Comparison of ENCODE assay signal across 8 cellular contexts in the genomic region with DNA sequence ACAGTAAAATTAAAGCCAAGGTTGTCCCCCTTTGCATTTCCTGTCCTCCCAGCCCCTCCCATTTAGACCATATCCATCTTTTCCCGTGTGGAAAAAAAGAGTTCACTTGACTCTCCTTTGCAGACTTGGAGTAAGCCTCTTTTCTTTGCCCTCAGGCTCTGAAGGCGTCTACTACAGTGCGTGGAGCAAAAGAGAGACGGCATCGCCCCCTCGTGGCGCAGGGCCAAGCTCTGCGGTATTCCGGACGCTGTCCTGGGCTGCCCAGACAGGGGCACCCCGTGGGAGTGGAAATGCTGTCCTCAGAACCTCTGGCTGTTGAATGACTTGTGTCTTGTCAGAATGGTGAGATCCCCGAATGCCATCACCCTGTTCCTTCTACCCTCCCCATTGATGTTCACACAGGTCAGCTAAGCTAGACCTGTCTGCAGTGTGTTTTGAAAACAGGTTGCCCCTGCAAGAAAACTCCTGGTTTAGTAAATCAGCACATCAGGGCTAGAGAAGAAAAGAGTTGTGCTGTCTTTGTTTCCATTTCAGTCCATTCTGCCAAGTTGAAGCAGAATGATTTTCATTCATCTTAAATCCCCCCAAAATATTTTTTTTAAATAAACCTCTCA. TPM values are rescaled to one million over a fixed set of nuclear protein-coding genes. Genes with fewer than 3 reads are reported as not detected.
DNase-seq lines count a peak whose midpoint lies in the region; ATAC-seq lines count a peak whose summit lies in the region.

No MANE protein-coding gene starts in this region.

- DNase-seq in NCI-H2081 (lab: John Stamatoyannopoulos, UW): peak; percentile 49 to 52
- no peak for DNase-seq in NCI-H2081 treated with DMSO at 0.1 percent for 48 hours (lab: John Stamatoyannopoulos, UW)
- peak in 56 of 76 experiments; percentile 3 to 75 (median 29) for DNase-seq in HUDEP-2 (lab: John Stamatoyannopoulos, UW; ENCODE audit: unreplicated experiment in 76 of 76)
- DNase-seq in SHP77 (lab: John Stamatoyannopoulos, UW): peak; percentile 82 to 86
- DNase-seq in activated effector memory CD4-positive, alpha-beta T cell treated with anti-CD3 and anti-CD28 coated beads, Interleukin-2, amount 50 U/mL, for 16 hours: peak; percentile 82
- DNase-seq in Right ventricle myocardium superior: peak; percentile 84
- DNase-seq in retina: peak; percentile 83

- ATAC-seq in Right ventricle myocardium superior (ENCODE audit: poor library complexity): peak; percentile 92
- ATAC-seq in HG02884 (IDR thresholded peaks at IDR 0.05; ENCODE audit: unreplicated experiment): no peak

- intact Hi-C loops in Right ventricle myocardium superior (cut with DNase I): loop anchor here (2.0 to 10.0 kb wide), 3 partner anchors 167 to 393 kb away; no protein-coding TSS in a partner anchor

RNA-seq across cellular contexts. Expression of a gene that starts 12.3 kb away (rescaled TPM):
- not detected for total RNA-seq in Right ventricle myocardium superior

RNA-seq across cellular contexts. Expression of a gene that starts 37.9 kb away (rescaled TPM):
- total RNA-seq in Right ventricle myocardium superior: 5.9 TPM
